ENCODE assay signal across 13 cellular contexts in the genomic region with DNA sequence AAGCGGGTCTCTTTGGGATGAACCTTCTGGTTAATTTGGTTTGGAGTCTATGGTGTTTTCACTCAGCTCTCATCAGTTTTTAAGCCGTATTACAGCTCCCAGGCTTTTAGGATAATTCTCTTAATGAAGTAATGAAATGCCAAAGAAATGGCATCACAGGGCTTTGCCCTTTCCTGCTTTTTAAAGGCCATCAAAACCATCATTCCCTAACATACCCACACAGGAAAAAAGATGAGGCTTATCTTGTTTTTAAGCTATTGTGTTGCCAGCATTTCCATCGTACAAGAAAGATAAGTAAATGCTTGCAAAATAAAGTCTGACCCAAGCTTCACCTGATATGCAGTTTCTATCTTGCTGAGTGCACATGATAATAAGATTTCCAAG. TPM values are rescaled to one million over a fixed set of nuclear protein-coding genes. Genes with fewer than 3 reads are reported as not detected.
DNase-seq lines count a peak whose midpoint lies in the region; ATAC-seq and TF ChIP-seq lines count a peak whose summit lies in the region.
"Had no signal": no experiment of that assay in that cellular context is flagged by ENCODE, and none has a peak within 500 bp of the region (broad histone marks: within the 10 kb centered on the region; RNA-seq: fewer than 3 reads in every experiment).

No MANE protein-coding gene starts in this region.

- H3K9me3 Mint-ChIP-seq in T-helper 2 cell treated with Interferon-gamma antibody and Interleukin-4, amounts not matched to agents 5 μg/mL and 100 μg/mL, for 36 hours, result no peaks in the 10 kb centered on the region
- H3K9me3 Mint-ChIP-seq: H9 had no signal

- H3K27ac ChIP-seq in RWPE1, result peak overlapping the region; percentile 69
- H3K27ac ChIP-seq in colonic mucosa, result peak overlapping the region; percentile 51
- no peak overlapping the region for H3K27ac ChIP-seq in MM.1S (ENCODE audit: low read length)
- H3K27ac ChIP-seq: ascending aorta had no signal

- H2AFZ ChIP-seq in MM.1S (ENCODE audit: low read length), result no peak overlapping the region

- H3K9me3 ChIP-seq in colonic mucosa (no peaks in the 10 kb centered on the region), MM.1S (replicated peaks; ENCODE audit: insufficient read depth, low read length) (no peaks in the 10 kb centered on the region)
- H3K9me3 ChIP-seq: ascending aorta, mucosa of descending colon had no signal

- peak overlapping the region; percentile 23 for H3K4me3 Mint-ChIP-seq in T-helper 2 cell treated with Interferon-gamma antibody and Interleukin-4, amounts not matched to agents 5 μg/mL and 100 μg/mL, for 36 hours
- H3K4me3 Mint-ChIP-seq: H9 had no signal

- H3K9me2 ChIP-seq in MM.1S (replicated peaks; ENCODE audit: insufficient read depth, low read length), result no peaks in the 10 kb centered on the region

- POLR2A ChIA-PET in RWPE1 (lab: Yijun Ruan, JAX; ENCODE audit: low non-redundant PET), result interaction anchor here (0.6 kb wide), 1 partner anchor 12 kb away, joined by 6 read pairs; no protein-coding TSS in a partner anchor

- H3K9ac ChIP-seq in colonic mucosa (ENCODE audit: low read depth in 2 of 2, low read length in 2 of 2) (peak overlapping the region in 1 of 2 donors; percentile 7), MM.1S (ENCODE audit: low read length) (no peak overlapping the region)

- H3K27ac Mint-ChIP-seq in T-helper 2 cell treated with Interferon-gamma antibody and Interleukin-4, amounts not matched to agents 5 μg/mL and 100 μg/mL, for 36 hours, result peak overlapping the region; percentile 80

- CTCF ChIA-PET in RWPE1 (lab: Yijun Ruan, JAX), result no interaction called here

- no peaks in the 10 kb centered on the region for H3F3A ChIP-seq in MM.1S (ENCODE audit: insufficient read depth, low read length)

- ATAC-seq in omental fat pad (ENCODE audit: low FRiP score), result peak; percentile 30
- ATAC-seq in HG02981 (IDR thresholded peaks at IDR 0.05; ENCODE audit: unreplicated experiment), result no peak

- no peak for DNase-seq in T-helper 2 cell treated with Interferon-gamma antibody and Interleukin-4, amounts not matched to agents 5 μg/mL and 100 μg/mL, for 36 hours (ENCODE audit: low spot score)
- DNase-seq in T-helper 2 cell (no peak), RWPE1 (ENCODE audit: low spot score) (no peak), colonic mucosa (no peak), omental fat pad (ENCODE audit: low spot score) (no peak), MM.1S (no peak), activated gamma-delta T cell treated with Interleukin-2 at 50 U/mL for 16 hours (no peak)
- DNase-seq: H9, NCI-H1105 treated with DMSO at 0.1 percent for 48 hours, trophoblast cell had no signal

- H3K4me1 ChIP-seq in colonic mucosa (peaks cover 25% of the 10 kb centered on the region), MM.1S (ENCODE audit: low read length) (no peaks in the 10 kb centered on the region)
- H3K4me1 ChIP-seq: ascending aorta had no signal

- H3K36me3 ChIP-seq in colonic mucosa (no peaks in the 10 kb centered on the region), MM.1S (replicated peaks; ENCODE audit: insufficient read depth, low read length) (no peaks in the 10 kb centered on the region)
- H3K36me3 ChIP-seq: ascending aorta had no signal

- peaks cover 23% of the 10 kb centered on the region for H3K36me3 Mint-ChIP-seq in T-helper 2 cell treated with Interferon-gamma antibody and Interleukin-4, amounts not matched to agents 5 μg/mL and 100 μg/mL, for 36 hours (ENCODE audit: low read depth)

- no peaks in the 10 kb centered on the region for H4K20me1 ChIP-seq in MM.1S (ENCODE audit: insufficient read depth, low read length)

- H3K27me3 Mint-ChIP-seq in T-helper 2 cell treated with Interferon-gamma antibody and Interleukin-4, amounts not matched to agents 5 μg/mL and 100 μg/mL, for 36 hours (ENCODE audit: low read depth), result no peaks in the 10 kb centered on the region

- H3K27me3 ChIP-seq in colonic mucosa (no peaks in the 10 kb centered on the region), MM.1S (replicated peaks; ENCODE audit: insufficient read depth, low read length) (no peaks in the 10 kb centered on the region)
- H3K27me3 ChIP-seq: ascending aorta had no signal

- no peak overlapping the region for H3K4me3 ChIP-seq in colonic mucosa
- H3K4me3 ChIP-seq in MM.1S (ENCODE audit: low read length), result no peak overlapping the region
- H3K4me3 ChIP-seq: ascending aorta, mucosa of descending colon had no signal

- H3K4me1 Mint-ChIP-seq in T-helper 2 cell treated with Interferon-gamma antibody and Interleukin-4, amounts not matched to agents 5 μg/mL and 100 μg/mL, for 36 hours (ENCODE audit: low read depth), result peaks cover 79% of the 10 kb centered on the region

- H3K79me2 ChIP-seq in MM.1S (ENCODE audit: low read length), result peaks cover 50% of the 10 kb centered on the region

- TF ChIP-seq CTCF in RWPE1 (conservative IDR thresholded peaks at IDR 0.05; ENCODE audit: low read depth), result no peak
- TF ChIP-seq CTCF in colonic mucosa (IDR thresholded peaks at IDR 0.05), result no peak
- no peak for TF ChIP-seq CTCF in omental fat pad (IDR thresholded peaks at IDR 0.05)
- no peak for TF ChIP-seq CTCF in MM.1S (IDR thresholded peaks at IDR 0.05; ENCODE audit: low read length)

- intact Hi-C loops in colonic mucosa (cut with DNase I), result no loop called here

- H3K4me2 ChIP-seq in MM.1S (ENCODE audit: low read depth, low read length), result no peak overlapping the region

RNA-seq across cellular contexts. Expression of a gene that starts 54.9 kb away (rescaled TPM):
- total RNA-seq in colonic mucosa, result 10 to 100 TPM; 17.2 to 18.2 TPM
- 10 to 100 TPM; 16.6 to 36.7 (median 24.2) TPM for total RNA-seq in omental fat pad
